ENCODE assay signal across 9 cellular contexts in the genomic region with DNA sequence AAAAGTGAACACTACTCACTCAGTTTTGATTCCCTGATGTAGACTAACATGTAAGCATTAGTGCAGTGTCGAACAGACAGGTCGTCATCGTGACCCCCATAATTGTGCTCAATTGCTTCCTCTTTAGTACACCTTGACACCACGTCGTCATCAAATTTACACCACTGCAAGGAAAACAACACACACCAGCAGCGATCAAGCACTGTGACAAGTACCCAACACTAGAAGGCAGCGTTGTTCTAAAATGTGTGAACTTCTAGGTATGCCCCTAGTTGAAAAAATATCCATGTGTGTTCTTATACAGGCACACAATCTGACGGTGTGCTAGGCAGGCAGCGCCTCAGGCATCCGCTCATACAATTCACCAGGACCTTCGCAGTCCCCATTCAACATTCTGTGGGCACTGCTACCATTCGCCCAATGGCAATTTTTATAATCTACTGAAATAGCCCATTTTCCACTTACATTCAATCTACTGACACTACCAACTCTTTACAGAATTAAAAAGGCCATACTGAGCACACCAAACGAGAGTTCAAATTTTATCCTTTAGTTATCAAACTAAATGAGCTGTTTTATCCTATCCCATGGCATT. TPM values are rescaled to one million over a fixed set of nuclear protein-coding genes. Genes with fewer than 3 reads are reported as not detected.
DNase-seq lines count a peak whose midpoint lies in the region; ATAC-seq and TF ChIP-seq lines count a peak whose summit lies in the region.
"Had no signal": no experiment of that assay in that cellular context is flagged by ENCODE, and none has a peak within 500 bp of the region (broad histone marks: within the 10 kb centered on the region; RNA-seq: fewer than 3 reads in every experiment).

No MANE protein-coding gene starts in this region.

- WGBS in liver: 77% methylated on average over 13 of the region's 13 CpGs

- peak; percentile 1 to 54 (median 12) for DNase-seq in NCI-H1417 (lab: John Stamatoyannopoulos, UW)
- no peak for DNase-seq in NCI-H1417 treated with DMSO at 0.1 percent for 48 hours (lab: John Stamatoyannopoulos, UW)
- DNase-seq in LHCN-M2 (ENCODE audit: low read depth): peak; percentile 33
- no peak for DNase-seq in COLO668 (lab: John Stamatoyannopoulos, UW; ENCODE audit: unreplicated experiment)

- TF ChIP-seq RAD21 in liver (IDR thresholded peaks at IDR 0.05): peak; percentile 64 to 77

- H3K4me1 ChIP-seq in liver (ENCODE audit: control insufficient read depth in 4 of 4, insufficient read depth in 4 of 4, low read length in 3 of 4): no peaks in the 10 kb centered on the region
- H3K4me1 ChIP-seq: BLaER1 had no signal

- H3K27me3 ChIP-seq in liver (ENCODE audit: control insufficient read depth in 4 of 4, insufficient read depth in 4 of 4, low read length in 3 of 4): no peaks in the 10 kb centered on the region
- H3K27me3 ChIP-seq: BLaER1 had no signal

- ATAC-seq in HG03159 (IDR thresholded peaks at IDR 0.05; ENCODE audit: unreplicated experiment) (no peak), GM21526 (IDR thresholded peaks at IDR 0.05; ENCODE audit: low FRiP score, unreplicated experiment) (no peak)

- H3K36me3 ChIP-seq in liver (ENCODE audit: control insufficient read depth in 4 of 4, insufficient read depth in 3 of 4, low read depth in 1 of 4, low read length in 3 of 4): peaks cover 19 to 85% (median 68%) of the 10 kb centered on the region in 4 donors

- no peak overlapping the region for H3K27ac ChIP-seq in liver (ENCODE audit: low read depth in 1 of 2, low read length in 2 of 2)
- H3K27ac ChIP-seq: BLaER1 had no signal

- TF ChIP-seq CTCF in WI38 (IDR thresholded peaks at IDR 0.05; ENCODE audit: low read depth, low read length) (peak; percentile 22; the same call in 1 of the 2 replicates), liver (IDR thresholded peaks at IDR 0.05; ENCODE audit: low read depth, low read length, missing input control) (peak; percentile 45)

- H3K4me3 ChIP-seq in WI38 (ENCODE audit: low read depth, low read length) (no peak overlapping the region), liver (ENCODE audit: low read depth in 1 of 3, low read length in 3 of 3) (no peak overlapping the region)
- H3K4me3 ChIP-seq: BLaER1 had no signal

- no peak overlapping the region for H3K9ac ChIP-seq in liver (ENCODE audit: low read depth in 1 of 2, low read length in 2 of 2)
- H3K9ac ChIP-seq: BLaER1 had no signal

- no peaks in the 10 kb centered on the region for H3K9me3 ChIP-seq in liver (ENCODE audit: control insufficient read depth in 4 of 4, low read length in 3 of 4)
- H3K9me3 ChIP-seq: BLaER1 had no signal

TF ChIP-seq in liver, 16 proteins besides CTCF, POLR2A, EP300 and RAD21:
- TF ChIP-seq, protein P1, sequence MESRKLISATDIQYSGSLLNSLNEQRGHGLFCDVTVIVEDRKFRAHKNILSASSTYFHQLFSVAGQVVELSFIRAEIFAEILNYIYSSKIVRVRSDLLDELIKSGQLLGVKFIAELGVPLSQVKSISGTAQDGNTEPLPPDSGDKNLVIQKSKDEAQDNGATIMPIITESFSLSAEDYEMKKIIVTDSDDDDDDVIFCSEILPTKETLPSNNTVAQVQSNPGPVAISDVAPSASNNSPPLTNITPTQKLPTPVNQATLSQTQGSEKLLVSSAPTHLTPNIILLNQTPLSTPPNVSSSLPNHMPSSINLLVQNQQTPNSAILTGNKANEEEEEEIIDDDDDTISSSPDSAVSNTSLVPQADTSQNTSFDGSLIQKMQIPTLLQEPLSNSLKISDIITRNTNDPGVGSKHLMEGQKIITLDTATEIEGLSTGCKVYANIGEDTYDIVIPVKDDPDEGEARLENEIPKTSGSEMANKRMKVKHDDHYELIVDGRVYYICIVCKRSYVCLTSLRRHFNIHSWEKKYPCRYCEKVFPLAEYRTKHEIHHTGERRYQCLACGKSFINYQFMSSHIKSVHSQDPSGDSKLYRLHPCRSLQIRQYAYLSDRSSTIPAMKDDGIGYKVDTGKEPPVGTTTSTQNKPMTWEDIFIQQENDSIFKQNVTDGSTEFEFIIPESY (IDR thresholded peaks at IDR 0.05): no peak
- TF ChIP-seq HNF4G (IDR thresholded peaks at IDR 0.05) (no peak), HNF4A (conservative IDR thresholded peaks at IDR 0.05) (no peak), FOXA1 (IDR thresholded peaks at IDR 0.05) (no peak), NR2F2 (IDR thresholded peaks at IDR 0.05) (no peak), RXRA (IDR thresholded peaks at IDR 0.05) (no peak), YY1 (IDR thresholded peaks at IDR 0.05) (no peak), GABPA (IDR thresholded peaks at IDR 0.05 in 1 of 2, conservative IDR thresholded peaks at IDR 0.05 in 1 of 2) (no peak)
- TF ChIP-seq, protein P2, sequence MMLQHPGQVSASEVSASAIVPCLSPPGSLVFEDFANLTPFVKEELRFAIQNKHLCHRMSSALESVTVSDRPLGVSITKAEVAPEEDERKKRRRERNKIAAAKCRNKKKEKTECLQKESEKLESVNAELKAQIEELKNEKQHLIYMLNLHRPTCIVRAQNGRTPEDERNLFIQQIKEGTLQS (IDR thresholded peaks at IDR 0.05): no peak

RNA-seq across cellular contexts. Expression of a gene that starts 23.1 kb away (rescaled TPM):
- total RNA-seq in LHCN-M2 (2014; rRNA removed) (not detected in 2 replicates), liver (not detected)
- not detected for polyA plus RNA-seq in LHCN-M2 (2012)
- polyA plus RNA-seq in liver: not detected

RNA-seq across cellular contexts. Expression of a gene that starts 36.5 kb away (rescaled TPM):
- total RNA-seq in LHCN-M2 (2014; rRNA removed): 220 and 222 TPM in 2 replicates
- polyA plus RNA-seq in LHCN-M2 (2012): 202 TPM
- 100 to 1,000 TPM in 1 of 2 donors, 10 to 100 TPM in 1; 81.2 to 162 TPM for total RNA-seq in liver
- polyA plus RNA-seq in liver: 100 to 1,000 TPM in 1 of 2 donors, 10 to 100 TPM in 1; 96.9 to 141 TPM

RNA-seq across cellular contexts. Expression of a gene that starts 58.4 kb away (rescaled TPM):
- total RNA-seq in LHCN-M2 (2014; rRNA removed) (29.9 and 38.8 TPM in 2 replicates), liver (10 to 100 TPM; 56.3 to 85.6 TPM)
- 28.1 TPM for polyA plus RNA-seq in LHCN-M2 (2012)
- polyA plus RNA-seq in liver: 10 to 100 TPM; 13.7 to 19.1 TPM

Comparison
In these comparisons a context has a peak if more than half of its experiments do, and no peak if none do; other contexts are left out.
1. DNase-seq: peak in NCI-H1417 (3 of 3) and LHCN-M2 (single experiment); none in NCI-H1417 treated with DMSO at 0.1 percent for 48 hours (single experiment) and COLO668 (single experiment).